In the genomic region with DNA sequence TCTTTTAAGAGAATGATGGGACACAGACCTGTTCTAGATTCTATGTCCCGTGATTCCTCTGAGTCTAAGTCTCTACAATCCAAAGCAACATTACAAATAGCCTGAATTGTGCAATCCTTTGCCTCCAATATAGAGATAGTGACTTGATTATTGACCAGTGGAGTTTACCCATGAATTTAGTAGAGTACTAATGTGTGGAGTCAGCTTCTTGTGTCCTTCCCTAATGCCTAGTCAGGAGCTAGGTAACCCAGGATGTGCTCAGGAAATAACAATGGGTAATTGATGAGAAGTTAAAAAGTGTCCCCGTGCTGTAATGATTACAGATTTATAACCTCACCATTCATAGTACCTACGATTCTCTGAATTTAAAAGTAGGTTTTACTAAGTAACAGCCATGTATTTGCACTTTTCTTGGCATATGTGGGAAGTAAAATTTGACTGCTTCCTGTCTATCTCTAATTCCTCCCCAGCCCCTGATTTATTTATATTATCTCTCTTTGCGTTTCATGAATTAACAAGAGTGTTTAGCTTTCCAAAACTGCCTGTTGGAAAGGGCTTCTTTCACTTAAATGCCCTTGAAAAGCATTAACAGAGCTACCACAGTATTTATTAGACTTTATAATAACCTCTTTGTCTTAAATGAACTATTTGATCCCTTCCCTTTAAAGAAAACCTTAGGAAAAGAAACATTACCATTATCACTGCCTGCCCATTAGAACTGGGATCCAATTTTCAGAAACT, we compare ENCODE assay signal across 14 cellular contexts. TPM values are rescaled to one million over a fixed set of nuclear protein-coding genes. Genes with fewer than 3 reads are reported as not detected.
DNase-seq lines count a peak whose midpoint lies in the region; ATAC-seq and TF ChIP-seq lines count a peak whose summit lies in the region.
"Had no signal": no experiment of that assay in that cellular context is flagged by ENCODE, and none has a peak within 500 bp of the region (broad histone marks: within the 10 kb centered on the region; RNA-seq: fewer than 3 reads in every experiment).

No MANE protein-coding gene starts in this region.

- H3K4me1 Mint-ChIP-seq in Calu3 (ENCODE audit: low read depth, unreplicated experiment) (peaks cover 66% of the 10 kb centered on the region), CD14-positive monocyte (peaks cover 28% of the 10 kb centered on the region)

- no peak for ATAC-seq in psoas muscle
- ATAC-seq: naive thymus-derived CD4-positive, alpha-beta T cell had no signal

- CTCF ChIA-PET in Calu3 (lab: Charles Lee): interaction anchor here (0.9 to 1.4 kb wide), 2 partner anchors 25 to 28 kb away, joined by 3 to 4 read pairs; no protein-coding TSS in a partner anchor

- DNase-seq in Calu3 (no peak), SK-MEL-5 (ENCODE audit: low read depth, low spot score) (peak; percentile 63), foreskin melanocyte (peak; percentile 64), psoas muscle (no peak), mucosa of gallbladder (ENCODE audit: low spot score) (no peak), WERI-Rb-1 (no peak), CD14-positive monocyte (ENCODE audit: low spot score) (no peak)
- DNase-seq: activated naive CD8-positive, alpha-beta T cell treated with anti-CD3 and anti-CD28 coated beads for 36 hours; colonic mucosa; GF-D8; KBM-7; naive thymus-derived CD4-positive, alpha-beta T cell; NCI-H510A treated with DMSO at 0.1 percent for 48 hours; PC-9 had no signal

- H3K27ac ChIP-seq in psoas muscle: peak overlapping the region; percentile 18
- no peak overlapping the region for H3K27ac ChIP-seq in WERI-Rb-1
- H3K27ac ChIP-seq: colonic mucosa, PC-9 had no signal

- 62 to 71% (median 66%) methylated on average over 4 of the region's 4 CpGs for WGBS in psoas muscle, 3 donors

- intact Hi-C loops in Calu3 (cut with micrococcal nuclease; ENCODE audit: unreplicated experiment) (no loop called here), psoas muscle (cut with DNase I) (no loop called here), CD14-positive monocyte (cut with micrococcal nuclease) (no loop called here)

- H3K27me3 Mint-ChIP-seq in Calu3 (ENCODE audit: unreplicated experiment) (no peaks in the 10 kb centered on the region), CD14-positive monocyte (ENCODE audit: low read depth in 3 of 3) (peaks cover 0 to 5% (median 1%) of the 10 kb centered on the region in 3 donors)
- H3K27me3 Mint-ChIP-seq: activated naive CD8-positive, alpha-beta T cell treated with anti-CD3 and anti-CD28 coated beads for 36 hours; naive thymus-derived CD4-positive, alpha-beta T cell had no signal

- H3K9me3 Mint-ChIP-seq in Calu3 (ENCODE audit: low read depth, unreplicated experiment) (no peaks in the 10 kb centered on the region), CD14-positive monocyte (peaks cover 0 to 2% (median 0%) of the 10 kb centered on the region in 7 donors)

- in situ Hi-C loops in SK-MEL-5 (cut with HindIII; ENCODE audit: low pct_unique_long_range_greater_than_20kb, low sequenced_read_pairs): no loop called here

- H3K27ac Mint-ChIP-seq in Calu3 (ENCODE audit: unreplicated experiment): peak overlapping the region; percentile 99
- H3K27ac Mint-ChIP-seq in CD14-positive monocyte: peak overlapping the region in 1 of 7 donors; percentile 30

- H3K4me3 Mint-ChIP-seq in Calu3 (ENCODE audit: low read depth, unreplicated experiment) (no peak overlapping the region), CD14-positive monocyte (no peak overlapping the region)
- H3K4me3 Mint-ChIP-seq: activated naive CD8-positive, alpha-beta T cell treated with anti-CD3 and anti-CD28 coated beads for 36 hours had no signal

- H3K4me1 ChIP-seq in psoas muscle: peaks cover 9% of the 10 kb centered on the region

- H3K9me3 ChIP-seq in psoas muscle: no peaks in the 10 kb centered on the region
- H3K9me3 ChIP-seq in WERI-Rb-1 (ENCODE audit: severe bottlenecking): no peaks in the 10 kb centered on the region
- H3K9me3 ChIP-seq: colonic mucosa had no signal

- TF ChIP-seq CTCF in Calu3 (IDR thresholded peaks at IDR 0.05; ENCODE audit: unreplicated experiment) (no peak), psoas muscle (IDR thresholded peaks at IDR 0.05) (no peak), WERI-Rb-1 (IDR thresholded peaks at IDR 0.05; ENCODE audit: low read depth, low read length) (no peak), CD14-positive monocyte (IDR thresholded peaks at IDR 0.05) (no peak)

- H3K36me3 Mint-ChIP-seq in Calu3 (ENCODE audit: insufficient read depth, unreplicated experiment) (peaks cover 44% of the 10 kb centered on the region), CD14-positive monocyte (peaks cover 63 to 65% of the 10 kb centered on the region in 2 donors)

- H3K36me3 ChIP-seq in psoas muscle (ENCODE audit: insufficient read depth in 1 of 2, low read depth in 1 of 2): no peaks in the 10 kb centered on the region
- no peaks in the 10 kb centered on the region for H3K36me3 ChIP-seq in WERI-Rb-1
- H3K36me3 ChIP-seq: colonic mucosa had no signal

- H3K4me3 ChIP-seq in psoas muscle (no peak overlapping the region), WERI-Rb-1 (ENCODE audit: low read depth, low read length) (no peak overlapping the region)
- H3K4me3 ChIP-seq: colonic mucosa, PC-9 had no signal

- no TSS peak for BruUV-seq in Calu3 (replicated peaks; lab: Mats Ljungman, UMichigan)

- H3K27me3 ChIP-seq in psoas muscle (ENCODE audit: insufficient read depth in 3 of 3, low read length in 2 of 3): no peaks in the 10 kb centered on the region
- no peaks in the 10 kb centered on the region for H3K27me3 ChIP-seq in WERI-Rb-1 (ENCODE audit: insufficient read depth, low read depth, severe bottlenecking)
- H3K27me3 ChIP-seq: colonic mucosa had no signal

RNA-seq across cellular contexts. Expression of a gene that starts 30.5 kb away (rescaled TPM):
- total RNA-seq in Calu3 (2022) (18.2 and 28.1 TPM in 2 replicates), psoas muscle (10 to 100 TPM; 11.2 to 15.7 (median 12.8) TPM), mucosa of gallbladder (18.1 TPM)
- total RNA-seq in SK-MEL-5 (2014; rRNA removed; shearing (Covaris generic)): 134 and 140 TPM in 2 replicates
- 90.5 and 117 TPM in 2 replicates for polyA plus RNA-seq in SK-MEL-5 (2015; cell fraction: cytosol; rRNA removed)
- 68.0 and 87.9 TPM in 2 replicates for polyA plus RNA-seq in SK-MEL-5 (2015; cell fraction: nucleus; rRNA removed)
- polyA plus RNA-seq in psoas muscle (10 to 100 TPM in 1 of 3 donors, 1 to 10 TPM in 2; 9.0 to 11.0 (median 10.0) TPM), CD14-positive monocyte (10 to 100 TPM; 18.2 to 33.0 TPM)

Comparison
In these comparisons a context has a peak if more than half of its experiments do, and no peak if none do; other contexts are left out.
1. DNase-seq: peak in SK-MEL-5 (single experiment) and foreskin melanocyte (single experiment); none in Calu3 (single experiment), psoas muscle (0 of 2), mucosa of gallbladder (single experiment), WERI-Rb-1 (single experiment) and CD14-positive monocyte (single experiment).